Comparison of ENCODE assay signal across 8 cellular contexts in the genomic region with DNA sequence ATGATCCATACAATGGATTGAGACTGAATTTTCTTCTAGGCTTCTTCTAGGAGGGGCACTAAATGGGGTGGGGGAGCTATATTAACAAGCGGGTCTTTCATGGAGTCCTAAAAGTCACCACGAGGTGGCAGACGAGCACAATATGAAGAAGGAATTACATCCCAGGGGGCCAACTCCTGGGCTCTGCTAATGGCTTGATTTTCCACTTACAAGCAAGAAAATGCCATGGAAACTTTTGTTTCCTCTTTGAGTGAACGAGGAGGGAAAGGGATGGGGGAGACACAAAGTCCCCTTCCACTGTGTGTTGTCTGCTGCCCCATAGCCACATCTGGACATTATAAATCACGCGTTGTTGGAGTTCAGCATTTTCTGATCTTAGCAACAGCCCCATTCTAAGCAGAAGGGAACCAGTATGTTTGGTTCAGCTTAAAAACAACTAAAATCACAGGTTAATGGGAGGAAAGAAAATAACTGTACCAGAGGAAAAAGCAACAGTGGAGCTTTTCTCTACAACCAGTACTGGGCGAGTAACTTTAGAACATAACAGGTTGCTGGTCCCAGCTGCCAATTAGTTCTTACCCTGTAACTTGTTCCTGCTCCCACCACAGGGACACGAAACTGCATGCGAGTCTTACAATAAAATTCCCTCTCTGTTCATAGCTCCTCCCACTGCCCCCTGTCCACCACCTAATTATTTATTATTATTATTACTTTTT.
DNase-seq lines count a peak whose midpoint lies in the region; ATAC-seq and TF ChIP-seq lines count a peak whose summit lies in the region.

No MANE protein-coding gene starts in this region.

- DNase-seq in DMS79 (lab: John Stamatoyannopoulos, UW) (peak; percentile 46), NCI-H1694 treated with DMSO at 0.1 percent for 48 hours (lab: John Stamatoyannopoulos, UW) (peak; percentile 74), WERI-Rb-1 (peak; percentile 71), lung microvascular endothelial cell (ENCODE audit: low read depth in 2 of 2) (peak; percentile 87 to 94)
- DNase-seq in effector CD4-positive, alpha-beta T cell, result peak; percentile 19
- DNase-seq in stimulated activated naive CD4-positive, alpha-beta T cell treated with Interleukin-2 at 50 U/mL for 16 hours (lab: John Stamatoyannopoulos, UW), result peak; percentile 11

- H3K9me3 ChIP-seq in HEK293 (ENCODE audit: control insufficient read depth, insufficient read depth, low read depth, low read length) (no peaks in the 10 kb centered on the region), WERI-Rb-1 (ENCODE audit: severe bottlenecking) (no peaks in the 10 kb centered on the region)

- H3K36me3 ChIP-seq in HEK293 (ENCODE audit: control insufficient read depth in 2 of 2, insufficient read depth in 1 of 2, low read length in 2 of 2), result no peaks in the 10 kb centered on the region
- no peaks in the 10 kb centered on the region for H3K36me3 ChIP-seq in WERI-Rb-1

- POLR2A ChIA-PET in HEK293 (lab: Yijun Ruan, JAX), result no interaction called here

- H3K27ac ChIP-seq in HEK293 (ENCODE audit: extremely low read depth, low read depth, low read length) (no peak overlapping the region), WERI-Rb-1 (no peak overlapping the region)

- peaks cover 3% of the 10 kb centered on the region for H3K4me1 ChIP-seq in HEK293 (ENCODE audit: control insufficient read depth, insufficient read depth, low read length)

- ATAC-seq in HG03175 (IDR thresholded peaks at IDR 0.05; ENCODE audit: unreplicated experiment), result no peak

- H3K4me3 ChIP-seq in HEK293 (ENCODE audit: low read depth, low read length) (no peak overlapping the region), WERI-Rb-1 (ENCODE audit: low read depth, low read length) (no peak overlapping the region)

- peaks cover 6% of the 10 kb centered on the region for H3K27me3 ChIP-seq in WERI-Rb-1 (ENCODE audit: insufficient read depth, low read depth, severe bottlenecking)

- CTCF ChIA-PET in HEK293 (lab: Yijun Ruan, JAX), result interaction anchor here (0.5 to 2.8 kb wide), 48 partner anchors 10 to 1688 kb away, joined by 3 to 15 read pairs (median 4); no protein-coding TSS in a partner anchor

- peak; percentile 74 for TF ChIP-seq CTCF in HEK293 (tag by site-specific recombination; IDR thresholded peaks at IDR 0.05)
- peak; percentile 58 for TF ChIP-seq CTCF in WERI-Rb-1 (IDR thresholded peaks at IDR 0.05; ENCODE audit: low read depth, low read length)

TF ChIP-seq in HEK293, 187 proteins besides CTCF, POLR2A, EP300 and RAD21:
- TF ChIP-seq ZNF266 (tag by site-specific recombination; IDR thresholded peaks at IDR 0.05; ENCODE audit: low read depth) (no peak), PRDM1 (tag by site-specific recombination; IDR thresholded peaks at IDR 0.05) (peak; percentile 25; the same call in 1 of the 2 replicates), ZSCAN23 (tag by site-specific recombination; IDR thresholded peaks at IDR 0.05) (no peak), SCRT2 (tag by site-specific recombination; IDR thresholded peaks at IDR 0.05) (peak; percentile 11; the same call in 1 of the 2 replicates), YY1 (tag by site-specific recombination; IDR thresholded peaks at IDR 0.05) (no peak), ZNF561 (tag by site-specific recombination; IDR thresholded peaks at IDR 0.05; ENCODE audit: borderline replicate concordance) (no peak), ZNF654 (tag by site-specific recombination; IDR thresholded peaks at IDR 0.05; ENCODE audit: low read depth) (peak; percentile 72), ZNF223 (tag by site-specific recombination; IDR thresholded peaks at IDR 0.05) (no peak), GLIS1 (tag by site-specific recombination; IDR thresholded peaks at IDR 0.05) (peak; percentile 54), ZNF510 (tag by site-specific recombination; IDR thresholded peaks at IDR 0.05; ENCODE audit: insufficient replicate concordance) (no peak), ZNF211 (tag by site-specific recombination; IDR thresholded peaks at IDR 0.05; ENCODE audit: low read depth) (no peak), ZFHX2 (tag by site-specific recombination; conservative IDR thresholded peaks at IDR 0.05) (no peak)
- TF ChIP-seq, protein P1, sequence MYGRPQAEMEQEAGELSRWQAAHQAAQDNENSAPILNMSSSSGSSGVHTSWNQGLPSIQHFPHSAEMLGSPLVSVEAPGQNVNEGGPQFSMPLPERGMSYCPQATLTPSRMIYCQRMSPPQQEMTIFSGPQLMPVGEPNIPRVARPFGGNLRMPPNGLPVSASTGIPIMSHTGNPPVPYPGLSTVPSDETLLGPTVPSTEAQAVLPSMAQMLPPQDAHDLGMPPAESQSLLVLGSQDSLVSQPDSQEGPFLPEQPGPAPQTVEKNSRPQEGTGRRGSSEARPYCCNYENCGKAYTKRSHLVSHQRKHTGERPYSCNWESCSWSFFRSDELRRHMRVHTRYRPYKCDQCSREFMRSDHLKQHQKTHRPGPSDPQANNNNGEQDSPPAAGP (tag by site-specific recombination; IDR thresholded peaks at IDR 0.05), result no peak
- TF ChIP-seq, protein P2, sequence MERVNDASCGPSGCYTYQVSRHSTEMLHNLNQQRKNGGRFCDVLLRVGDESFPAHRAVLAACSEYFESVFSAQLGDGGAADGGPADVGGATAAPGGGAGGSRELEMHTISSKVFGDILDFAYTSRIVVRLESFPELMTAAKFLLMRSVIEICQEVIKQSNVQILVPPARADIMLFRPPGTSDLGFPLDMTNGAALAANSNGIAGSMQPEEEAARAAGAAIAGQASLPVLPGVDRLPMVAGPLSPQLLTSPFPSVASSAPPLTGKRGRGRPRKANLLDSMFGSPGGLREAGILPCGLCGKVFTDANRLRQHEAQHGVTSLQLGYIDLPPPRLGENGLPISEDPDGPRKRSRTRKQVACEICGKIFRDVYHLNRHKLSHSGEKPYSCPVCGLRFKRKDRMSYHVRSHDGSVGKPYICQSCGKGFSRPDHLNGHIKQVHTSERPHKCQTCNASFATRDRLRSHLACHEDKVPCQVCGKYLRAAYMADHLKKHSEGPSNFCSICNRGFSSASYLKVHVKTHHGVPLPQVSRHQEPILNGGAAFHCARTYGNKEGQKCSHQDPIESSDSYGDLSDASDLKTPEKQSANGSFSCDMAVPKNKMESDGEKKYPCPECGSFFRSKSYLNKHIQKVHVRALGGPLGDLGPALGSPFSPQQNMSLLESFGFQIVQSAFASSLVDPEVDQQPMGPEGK (tag by site-specific recombination; IDR thresholded peaks at IDR 0.05), result peak; percentile 49

Comparison
In these comparisons a context has a peak if more than half of its experiments do, and no peak if none do; other contexts are left out.
1. DNase-seq: peak in every context shown above with its lines; median percentile 90 in lung microvascular endothelial cell; 74 in NCI-H1694 treated with DMSO at 0.1 percent for 48 hours; 71 in WERI-Rb-1; 46 in DMS79; 19 in effector CD4-positive, alpha-beta T cell; 11 in stimulated activated naive CD4-positive, alpha-beta T cell treated with Interleukin-2 at 50 U/mL for 16 hours.